Comparison of ENCODE assay signal across 8 cellular contexts in the genomic region with DNA sequence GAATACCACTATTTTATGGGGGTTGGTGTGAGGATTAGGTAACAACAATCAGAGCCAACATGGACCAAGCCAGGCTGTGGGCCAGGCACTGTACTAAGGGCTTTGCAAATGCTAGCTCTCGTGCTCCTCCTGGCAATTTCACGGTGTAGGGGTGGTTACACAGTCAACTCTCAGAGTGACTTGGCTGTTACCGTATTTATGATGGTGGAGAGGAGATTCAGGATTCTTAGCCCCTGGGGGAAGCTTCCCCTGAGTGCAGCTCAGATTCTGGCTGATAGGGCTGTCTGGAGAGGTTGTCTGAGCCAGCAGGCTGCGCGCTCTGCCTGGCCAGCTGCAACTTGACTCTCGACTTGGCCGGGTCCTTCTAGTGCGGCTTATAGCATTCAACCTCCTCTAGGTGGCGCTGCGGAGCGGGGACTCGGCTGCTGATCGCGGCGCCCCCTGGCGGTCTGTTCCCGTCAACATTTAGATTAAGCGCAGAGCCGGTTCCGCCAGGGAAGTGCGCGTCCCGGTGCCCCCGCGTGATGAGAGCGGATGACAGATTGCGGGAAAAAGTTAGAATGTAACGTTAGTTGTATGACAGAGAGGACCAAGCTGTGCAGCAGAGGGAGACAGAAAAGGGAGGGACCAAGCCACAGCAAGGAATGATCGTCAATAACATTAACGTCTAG. TPM values are rescaled to one million over a fixed set of nuclear protein-coding genes. Genes with fewer than 3 reads are reported as not detected.
DNase-seq lines count a peak whose midpoint lies in the region; ATAC-seq and TF ChIP-seq lines count a peak whose summit lies in the region.

No MANE protein-coding gene starts in this region.

- TF ChIP-seq CTCF in 22Rv1 (IDR thresholded peaks at IDR 0.05) (peak; percentile 100), type B pancreatic cell (conservative IDR thresholded peaks at IDR 0.05) (peak; percentile 100)

- TF ChIP-seq POLR2A in GM15510 (IDR thresholded peaks at IDR 0.05; ENCODE audit: borderline replicate concordance, extremely low read depth, insufficient read length), result peak; percentile 24

- H3K4me1 Mint-ChIP-seq in type B pancreatic cell (ENCODE audit: unreplicated experiment), result peaks cover 7% of the 10 kb centered on the region

- H2BK5ac ChIP-seq in trophoblast cell (ENCODE audit: low read depth, low read length, poor library complexity), result no peak overlapping the region

- H3K27ac ChIP-seq in 22Rv1, result no peak overlapping the region
- H3K27ac ChIP-seq in trophoblast cell (ENCODE audit: low read depth, low read length), result no peak overlapping the region

- no peak overlapping the region for H2AK5ac ChIP-seq in trophoblast cell (ENCODE audit: low read length)

- H3K23ac ChIP-seq in trophoblast cell (ENCODE audit: low read length), result no peak overlapping the region

- H3K79me2 ChIP-seq in trophoblast cell (ENCODE audit: control insufficient read depth, insufficient read depth, low read length, poor library complexity), result no peaks in the 10 kb centered on the region

- DNase-seq in NCI-H1092 (lab: John Stamatoyannopoulos, UW) (peak; percentile 80), globus pallidus (ENCODE audit: low spot score) (peak; percentile 83), trophoblast cell (peak; percentile 83 to 97), type B pancreatic cell (ENCODE audit: extremely low spot score, unreplicated experiment) (peak; percentile 97)
- DNase-seq in activated naive CD4-positive, alpha-beta T cell treated with Interleukin-2 at 50 U/mL for 16 hours, result peak; percentile 94

- H3K27ac Mint-ChIP-seq in type B pancreatic cell, result peak overlapping the region; percentile 29

- H3K9me3 ChIP-seq in trophoblast cell (ENCODE audit: insufficient read depth, low read depth, low read length), result no peaks in the 10 kb centered on the region

- H3K27me3 Mint-ChIP-seq in type B pancreatic cell, result peaks cover 40% of the 10 kb centered on the region

- H3K36me3 ChIP-seq in trophoblast cell (ENCODE audit: control insufficient read depth in 1 of 2, insufficient read depth in 2 of 2, low read length in 2 of 2), result no peaks in the 10 kb centered on the region

- H3K4me3 ChIP-seq in trophoblast cell (ENCODE audit: low read depth, low read length), result no peak overlapping the region

- H3K4me3 Mint-ChIP-seq in type B pancreatic cell, result peak overlapping the region; percentile 56

- H3K4ac ChIP-seq in trophoblast cell (ENCODE audit: low read depth, low read length), result no peak overlapping the region

- no peak overlapping the region for H3K4me2 ChIP-seq in trophoblast cell (ENCODE audit: low read length)

- no peaks in the 10 kb centered on the region for H3K4me1 ChIP-seq in trophoblast cell (ENCODE audit: control insufficient read depth in 1 of 2, insufficient read depth in 2 of 2, low read length in 2 of 2)

- H2BK12ac ChIP-seq in trophoblast cell (ENCODE audit: low read length), result no peak overlapping the region

- no peak overlapping the region for H4K91ac ChIP-seq in trophoblast cell (ENCODE audit: low read depth, low read length)

- no peak overlapping the region for H4K12ac ChIP-seq in trophoblast cell (ENCODE audit: low read depth, low read length)

- H3K36me3 Mint-ChIP-seq in type B pancreatic cell, result no peaks in the 10 kb centered on the region

- H3K27me3 ChIP-seq in trophoblast cell (ENCODE audit: insufficient read depth, low read length), result no peaks in the 10 kb centered on the region

- peak; percentile 98 for ATAC-seq in SK-N-SH treated with all-trans-retinoic acid at 6 μM for 48 hours

- H3K18ac ChIP-seq in trophoblast cell (ENCODE audit: low read length), result no peak overlapping the region

- H3K9me3 Mint-ChIP-seq in type B pancreatic cell, result no peaks in the 10 kb centered on the region

- H3K9ac ChIP-seq in trophoblast cell (ENCODE audit: low read length), result no peak overlapping the region

- H3K14ac ChIP-seq in trophoblast cell (ENCODE audit: low read length), result no peak overlapping the region

- no peak overlapping the region for H2AFZ ChIP-seq in trophoblast cell (ENCODE audit: insufficient read depth, low read length, poor library complexity)

- no CpG with 5 or more reads among the region's 30 CpGs for WGBS in trophoblast cell (ENCODE audit: extremely low coverage, insufficient coverage, insufficient read length)

- H3K79me1 ChIP-seq in trophoblast cell (ENCODE audit: low read length), result no peaks in the 10 kb centered on the region

- H2BK120ac ChIP-seq in trophoblast cell (ENCODE audit: insufficient read depth, low read length, poor library complexity), result no peak overlapping the region

- H4K8ac ChIP-seq in trophoblast cell (ENCODE audit: low read depth, low read length), result no peak overlapping the region

TF ChIP-seq in SK-N-SH treated with all-trans-retinoic acid at 6 μM for 48 hours, 23 proteins besides CTCF, POLR2A, EP300 and RAD21:
- TF ChIP-seq BACH2 (CRISPR knock-in tag; IDR thresholded peaks at IDR 0.05; ENCODE audit: borderline replicate concordance), result no peak
- TF ChIP-seq ZNF8 (CRISPR knock-in tag; IDR thresholded peaks at IDR 0.05), result no peak
- peak; percentile 79; the same call in 1 of the 2 replicates for TF ChIP-seq ZNF70 (CRISPR knock-in tag; IDR thresholded peaks at IDR 0.05)
- TF ChIP-seq SNAI2 (CRISPR knock-in tag; IDR thresholded peaks at IDR 0.05), result no peak
- no peak for TF ChIP-seq ZFP3 (CRISPR knock-in tag; IDR thresholded peaks at IDR 0.05)
- TF ChIP-seq, protein P1, sequence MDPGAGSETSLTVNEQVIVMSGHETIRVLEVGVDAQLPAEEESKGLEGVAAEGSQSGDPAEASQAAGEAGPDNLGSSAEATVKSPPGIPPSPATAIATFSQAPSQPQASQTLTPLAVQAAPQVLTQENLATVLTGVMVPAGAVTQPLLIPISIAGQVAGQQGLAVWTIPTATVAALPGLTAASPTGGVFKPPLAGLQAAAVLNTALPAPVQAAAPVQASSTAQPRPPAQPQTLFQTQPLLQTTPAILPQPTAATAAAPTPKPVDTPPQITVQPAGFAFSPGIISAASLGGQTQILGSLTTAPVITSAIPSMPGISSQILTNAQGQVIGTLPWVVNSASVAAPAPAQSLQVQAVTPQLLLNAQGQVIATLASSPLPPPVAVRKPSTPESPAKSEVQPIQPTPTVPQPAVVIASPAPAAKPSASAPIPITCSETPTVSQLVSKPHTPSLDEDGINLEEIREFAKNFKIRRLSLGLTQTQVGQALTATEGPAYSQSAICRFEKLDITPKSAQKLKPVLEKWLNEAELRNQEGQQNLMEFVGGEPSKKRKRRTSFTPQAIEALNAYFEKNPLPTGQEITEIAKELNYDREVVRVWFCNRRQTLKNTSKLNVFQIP (CRISPR knock-in tag; IDR thresholded peaks at IDR 0.05; ENCODE audit: borderline replicate concordance, low read depth), result no peak

RNA-seq across cellular contexts. Expression of a gene that starts 4.5 kb away (rescaled TPM):
- polyA plus RNA-seq in trophoblast cell (2013), result 2.3 and 2.9 TPM in 2 replicates
- 0.59 TPM in 1 of 2 replicates, not detected in the other for total RNA-seq in type B pancreatic cell (ENCODE audit: low replicate concordance)

RNA-seq across cellular contexts. Expression of a gene that starts 39.4 kb away (rescaled TPM):
- polyA plus RNA-seq in trophoblast cell (2013), result 0.11 and 0.40 TPM in 2 replicates
- total RNA-seq in type B pancreatic cell (ENCODE audit: low replicate concordance), result 0.75 TPM in 1 of 2 replicates, not detected in the other

RNA-seq across cellular contexts. Expression of a gene that starts 57.2 kb away (rescaled TPM):
- 4.3 and 4.7 TPM in 2 replicates for polyA plus RNA-seq in trophoblast cell (2013)
- 0.72 and 1.6 TPM in 2 replicates for total RNA-seq in type B pancreatic cell (ENCODE audit: low replicate concordance)
